Comparison of ENCODE assay signal across 9 cellular contexts in genomic region chr22:35622132-35622913, GRCh38. TPM values are rescaled to one million over a fixed set of nuclear protein-coding genes. Genes with fewer than 3 reads are reported as not detected.
DNase-seq lines count a peak whose midpoint lies in the region; ATAC-seq, FAIRE-seq and TF ChIP-seq lines count a peak whose summit lies in the region.
"Had no signal": no experiment of that assay in that cellular context is flagged by ENCODE, and none has a peak within 500 bp of the region (broad histone marks: within the 10 kb centered on the region; RNA-seq: fewer than 3 reads in every experiment).

No MANE protein-coding gene starts in this region.

- ATAC-seq in GM18873 (IDR thresholded peaks at IDR 0.05; ENCODE audit: low FRiP score, unreplicated experiment) (no peak), GM19324 (IDR thresholded peaks at IDR 0.05; ENCODE audit: low FRiP score, unreplicated experiment) (no peak)

- no peak overlapping the region for H3K4ac ChIP-seq in trophoblast cell (ENCODE audit: low read depth, low read length)

- H3K4me2 ChIP-seq in trophoblast cell (ENCODE audit: low read length) = no peak overlapping the region

- H3K79me2 ChIP-seq in trophoblast cell (ENCODE audit: control insufficient read depth, insufficient read depth, low read length, poor library complexity) = no peaks in the 10 kb centered on the region

- H3K79me1 ChIP-seq in trophoblast cell (ENCODE audit: low read length) = peaks cover under 1% of the 10 kb centered on the region

- H3K9me3 ChIP-seq in esophagus muscularis mucosa = no peaks in the 10 kb centered on the region
- H3K9me3 ChIP-seq in trophoblast cell (ENCODE audit: insufficient read depth, low read depth, low read length) = no peaks in the 10 kb centered on the region

- TF ChIP-seq CTCF in esophagus muscularis mucosa (IDR thresholded peaks at IDR 0.05) = no peak

- no peak for FAIRE-seq in GM12892 (lab: Jason Lieb, UNC)

- H3K27ac ChIP-seq in esophagus muscularis mucosa (replicated peaks in 1 of 4) (peak overlapping the region; percentile 76 to 87 (median 80)), trophoblast cell (ENCODE audit: low read depth, low read length) (no peak overlapping the region)

- no peak overlapping the region for H3K23ac ChIP-seq in trophoblast cell (ENCODE audit: low read length)

- TF ChIP-seq EP300 in esophagus muscularis mucosa (IDR thresholded peaks at IDR 0.05) = no peak

- 43% methylated on average over 6 of the region's 10 CpGs for WGBS in esophagus muscularis mucosa
- no CpG with 5 or more reads among the region's 10 CpGs for WGBS in trophoblast cell (ENCODE audit: extremely low coverage, insufficient coverage, insufficient read length)

- no peak overlapping the region for H2BK120ac ChIP-seq in trophoblast cell (ENCODE audit: insufficient read depth, low read length, poor library complexity)

- no peak overlapping the region for H2AFZ ChIP-seq in trophoblast cell (ENCODE audit: insufficient read depth, low read length, poor library complexity)

- H3K4me1 ChIP-seq in esophagus muscularis mucosa = peaks cover 45 to 64% (median 46%) of the 10 kb centered on the region in 4 donors
- no peaks in the 10 kb centered on the region for H3K4me1 ChIP-seq in trophoblast cell (ENCODE audit: control insufficient read depth in 1 of 2, insufficient read depth in 2 of 2, low read length in 2 of 2)

- no peak overlapping the region for H3K18ac ChIP-seq in trophoblast cell (ENCODE audit: low read length)

- H3K36me3 ChIP-seq in esophagus muscularis mucosa = no peaks in the 10 kb centered on the region
- H3K36me3 ChIP-seq in trophoblast cell (ENCODE audit: control insufficient read depth in 1 of 2, insufficient read depth in 2 of 2, low read length in 2 of 2) = no peaks in the 10 kb centered on the region

- no peak overlapping the region for H3K4me3 ChIP-seq in esophagus muscularis mucosa
- no peak overlapping the region for H3K4me3 ChIP-seq in trophoblast cell (ENCODE audit: low read depth, low read length)
- H3K4me3 ChIP-seq: dorsolateral prefrontal cortex had no signal

- intact Hi-C loops in esophagus muscularis mucosa (cut with DNase I) = loop anchor here (5.0 to 10.0 kb wide), 3 partner anchors 35 to 442 kb away; no protein-coding TSS in a partner anchor

- no peak overlapping the region for H4K12ac ChIP-seq in trophoblast cell (ENCODE audit: low read depth, low read length)

- H3K9ac ChIP-seq in trophoblast cell (ENCODE audit: low read length) = no peak overlapping the region

- DNase-seq in Daoy (ENCODE audit: low read depth) = peak; percentile 47
- peak; percentile 81 for DNase-seq in NCI-H2196 (lab: John Stamatoyannopoulos, UW; ENCODE audit: unreplicated experiment)
- DNase-seq in esophagus muscularis mucosa (ENCODE audit: extremely low spot score) = no peak
- no peak for DNase-seq in trophoblast cell
- no peak for DNase-seq in CD1c-positive myeloid dendritic cell (ENCODE audit: extremely low spot score)
- DNase-seq in GM12892 (ENCODE audit: insufficient read length) = no peak

- H3K27me3 ChIP-seq in esophagus muscularis mucosa (no peaks in the 10 kb centered on the region), trophoblast cell (ENCODE audit: insufficient read depth, low read length) (no peaks in the 10 kb centered on the region)

- H4K8ac ChIP-seq in trophoblast cell (ENCODE audit: low read depth, low read length) = no peak overlapping the region

- H3K14ac ChIP-seq in trophoblast cell (ENCODE audit: low read length) = no peak overlapping the region

- H4K91ac ChIP-seq in trophoblast cell (ENCODE audit: low read depth, low read length) = no peak overlapping the region

- no peak for TF ChIP-seq POLR2A in esophagus muscularis mucosa (IDR thresholded peaks at IDR 0.05; ENCODE audit: low read depth)
- TF ChIP-seq POLR2A in GM12892 (IDR thresholded peaks at IDR 0.05; ENCODE audit: low read depth, low read length) = no peak

- H2BK5ac ChIP-seq in trophoblast cell (ENCODE audit: low read depth, low read length, poor library complexity) = no peak overlapping the region

- no peak overlapping the region for H2BK12ac ChIP-seq in trophoblast cell (ENCODE audit: low read length)

- H2AK5ac ChIP-seq in trophoblast cell (ENCODE audit: low read length) = peak overlapping the region; percentile 55

RNA-seq across cellular contexts. Expression of gene MB, which starts 5.2 kb away (rescaled TPM):
- 1.2 and 2.3 TPM in 2 replicates for total RNA-seq in Daoy (2014; rRNA removed; shearing (Covaris generic))
- total RNA-seq in esophagus muscularis mucosa = 1 to 10 TPM in 1 of 4 donors, under 1 TPM in 1, not detected in 2; 0.63 to 3.0 TPM
- polyA plus RNA-seq in trophoblast cell (2013) = 0.70 and 0.71 TPM in 2 replicates
- not detected for polyA plus RNA-seq in GM12892 (2012; ENCODE audit: missing spikeins)

RNA-seq across cellular contexts. Expression of gene APOL6, which starts 25.9 kb away (rescaled TPM):
- 23.4 and 23.7 TPM in 2 replicates for total RNA-seq in Daoy (2014; rRNA removed; shearing (Covaris generic))
- total RNA-seq in esophagus muscularis mucosa = 10 to 100 TPM; 10.1 to 21.0 (median 12.1) TPM
- polyA plus RNA-seq in trophoblast cell (2013) = 0.37 and 0.43 TPM in 2 replicates
- polyA plus RNA-seq in GM12892 (2012; ENCODE audit: missing spikeins) = 6.1 TPM

Comparison
In these comparisons a context has a peak if more than half of its experiments do, and no peak if none do; other contexts are left out.
1. DNase-seq: peak in Daoy (single experiment) and NCI-H2196 (single experiment); none in esophagus muscularis mucosa (single experiment), trophoblast cell (0 of 2), CD1c-positive myeloid dendritic cell (single experiment) and GM12892 (single experiment).